In the genomic region with DNA sequence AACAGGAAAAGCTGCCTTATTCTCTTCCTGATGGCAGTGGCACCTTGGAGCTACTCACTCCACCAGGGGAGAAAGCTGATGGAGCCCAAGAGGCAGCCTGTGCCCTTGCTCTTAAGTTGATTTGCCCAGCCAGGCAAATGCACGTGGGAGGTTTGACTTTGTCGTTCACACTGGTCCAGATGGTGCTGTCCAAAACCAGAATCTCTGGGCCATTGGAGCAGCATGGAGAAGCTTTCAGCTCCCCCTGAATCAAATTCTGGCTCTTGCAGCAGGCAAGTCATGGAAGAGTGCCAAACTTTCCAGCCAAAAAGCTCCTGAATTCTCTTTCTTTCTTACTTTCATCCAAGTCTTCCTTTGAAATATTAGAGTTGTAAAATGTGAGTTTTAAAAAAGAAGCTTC, we compare ENCODE assay signal across 20 cellular contexts.
DNase-seq lines count a peak whose midpoint lies in the region; FAIRE-seq and TF ChIP-seq lines count a peak whose summit lies in the region.
"Had no signal": no experiment of that assay in that cellular context is flagged by ENCODE, and none has a peak within 500 bp of the region (broad histone marks: within the 10 kb centered on the region; RNA-seq: fewer than 3 reads in every experiment).

No MANE protein-coding gene starts in this region.

- H3K27ac ChIP-seq in C4-2B: peak overlapping the region; percentile 50

- FAIRE-seq in RCC 7860 (lab: Jason Lieb, UNC): no peak
- FAIRE-seq: A204.1, GM12892, H54 had no signal

- H3K36me3 ChIP-seq in H7 (replicated peaks; ENCODE audit: control insufficient read depth, insufficient read depth, low read length): no peaks in the 10 kb centered on the region

- H3K27me3 ChIP-seq in H7 (ENCODE audit: control insufficient read depth, insufficient read depth, low read length): no peaks in the 10 kb centered on the region

- no peak for TF ChIP-seq CTCF in C4-2B (conservative IDR thresholded peaks at IDR 0.05)

- DNase-seq in NCI-H446 treated with DMSO at 0.1 percent for 48 hours (lab: John Stamatoyannopoulos, UW): peak; percentile 59
- DNase-seq in globus pallidus (ENCODE audit: low spot score): peak; percentile 34
- DNase-seq in occipital lobe (lab: John Stamatoyannopoulos, UW): peak; percentile 20
- DNase-seq in RCC 7860 (ENCODE audit: low spot score): no peak
- DNase-seq in H7: no peak
- no peak for DNase-seq in 8988T
- DNase-seq: Calu3; CD4-positive, alpha-beta memory T cell; Kasumi-1; NCI-H1092 treated with DMSO at 0.1 percent for 48 hours; NCI-H2081; NCI-H2171 treated with DMSO at 0.1 percent for 48 hours; NCI-H748 treated with DMSO at 0.1 percent for 48 hours; OCI-M1; SHP77; SK-N-SH had no signal

- H3K4me3 ChIP-seq in H7 (ENCODE audit: insufficient read depth, low read depth, low read length): no peak overlapping the region

Comparison
In these comparisons a context has a peak if more than half of its experiments do, and no peak if none do; other contexts are left out.
1. DNase-seq: peak in NCI-H446 treated with DMSO at 0.1 percent for 48 hours (single experiment), globus pallidus (single experiment) and occipital lobe (single experiment); none in RCC 7860 (single experiment), H7 (single experiment) and 8988T (single experiment).